19 cellular contexts compared by ENCODE assay signal in genomic region chr5:125722550-125722949, GRCh38.
DNase-seq lines count a peak whose midpoint lies in the region; ATAC-seq and TF ChIP-seq lines count a peak whose summit lies in the region.
"Had no signal": no experiment of that assay in that cellular context is flagged by ENCODE, and none has a peak within 500 bp of the region (broad histone marks: within the 10 kb centered on the region; RNA-seq: fewer than 3 reads in every experiment).

No MANE protein-coding gene starts in this region.

- peak; percentile 31 for DNase-seq in mammary epithelial cell
- DNase-seq in breast epithelium (ENCODE audit: low spot score in 2 of 2): no peak
- peak; percentile 23 for DNase-seq in choroid plexus epithelial cell (ENCODE audit: low read depth)
- DNase-seq in fibroblast of the aortic adventitia (ENCODE audit: low read depth): peak; percentile 13
- DNase-seq in NCI-H446 (lab: John Stamatoyannopoulos, UW): no peak
- DNase-seq: ACHN; BE2C; CD8-positive, alpha-beta memory T cell; DMS 273 treated with DMSO at 0.1 percent for 48 hours; DMS79; EL; KG1; NCI-H2029; NCI-H526 treated with DMSO at 0.1 percent for 48 hours; RPMI8226; SHP77 had no signal

- in situ Hi-C loops in mammary epithelial cell (cut with MboI; ENCODE audit: low sequenced_read_pairs in 2 of 2): no loop called here

- intact Hi-C loops in mammary epithelial cell (cut with micrococcal nuclease) (no loop called here), breast epithelium (cut with DNase I; ENCODE audit: low total_unique reads) (no loop called here)

- 91% methylated on average over 1 of the region's 1 CpG for WGBS in mammary epithelial cell (ENCODE audit: low coverage, missing lambda C conversion rate)

- ATAC-seq in HG02798 (IDR thresholded peaks at IDR 0.05; ENCODE audit: poor library complexity, unreplicated experiment): no peak
- no peak for ATAC-seq in GM19463 (IDR thresholded peaks at IDR 0.05; ENCODE audit: unreplicated experiment)

- dilution Hi-C loops in mammary epithelial cell (cut with HindIII; ENCODE audit: low sequenced_read_pairs): no loop called here

- no peaks in the 10 kb centered on the region for H3K79me2 ChIP-seq in mammary epithelial cell (ENCODE audit: insufficient read depth, low read length)

- TF ChIP-seq CTCF in mammary epithelial cell (conservative IDR thresholded peaks at IDR 0.05 in 1 of 2, IDR thresholded peaks at IDR 0.05 in 1 of 2; ENCODE audit: extremely low read depth in 1 of 2, insufficient read depth in 1 of 2, low read depth in 1 of 2, low read length in 2 of 2) (no peak), breast epithelium (IDR thresholded peaks at IDR 0.05) (no peak), choroid plexus epithelial cell (conservative IDR thresholded peaks at IDR 0.05; ENCODE audit: low read depth, low read length) (no peak), fibroblast of the aortic adventitia (IDR thresholded peaks at IDR 0.05; ENCODE audit: insufficient read depth, low read length) (no peak)

- H3K27me3 ChIP-seq in mammary epithelial cell (ENCODE audit: insufficient read depth, low read length) (no peaks in the 10 kb centered on the region), breast epithelium (no peaks in the 10 kb centered on the region)
- H3K27me3 ChIP-seq: BE2C had no signal

- no peak for TF ChIP-seq POLR2A in breast epithelium (IDR thresholded peaks at IDR 0.05)

- H4K20me1 ChIP-seq in mammary epithelial cell (ENCODE audit: insufficient read depth, low read length): no peaks in the 10 kb centered on the region

- no peak overlapping the region for H3K9ac ChIP-seq in mammary epithelial cell (ENCODE audit: insufficient read depth, low read length)

- H3K9me3 ChIP-seq in mammary epithelial cell (replicated peaks; ENCODE audit: insufficient read depth, low read length): no peaks in the 10 kb centered on the region
- H3K9me3 ChIP-seq in breast epithelium: no peaks in the 10 kb centered on the region
- H3K9me3 ChIP-seq: BE2C had no signal

- H3K36me3 ChIP-seq in mammary epithelial cell (ENCODE audit: insufficient read depth, low read length): no peaks in the 10 kb centered on the region
- H3K36me3 ChIP-seq in breast epithelium: no peaks in the 10 kb centered on the region
- H3K36me3 ChIP-seq: BE2C had no signal

- CTCF ChIA-PET in mammary epithelial cell (lab: Charles Lee; ENCODE audit: low non-redundant PET): no interaction called here

- peaks cover 1% of the 10 kb centered on the region for H3K4me1 ChIP-seq in mammary epithelial cell (ENCODE audit: insufficient read depth, low read length)
- H3K4me1 ChIP-seq in breast epithelium: no peaks in the 10 kb centered on the region
- H3K4me1 ChIP-seq: BE2C had no signal

- BruUV-seq in mammary epithelial cell (replicated peaks; lab: Mats Ljungman, UMichigan): no TSS peak

- H2AFZ ChIP-seq in mammary epithelial cell (ENCODE audit: low read depth, low read length): no peak overlapping the region

- no peak overlapping the region for H3K4me2 ChIP-seq in mammary epithelial cell (ENCODE audit: insufficient read depth, low read depth, low read length)

- no peak overlapping the region for H3K4me3 ChIP-seq in mammary epithelial cell (replicated peaks in 1 of 3; ENCODE audit: insufficient read depth in 1 of 3, low read depth in 2 of 3, low read length in 3 of 3)
- H3K4me3 ChIP-seq in breast epithelium: no peak overlapping the region
- H3K4me3 ChIP-seq in choroid plexus epithelial cell (ENCODE audit: low read depth, low read length): no peak overlapping the region
- H3K4me3 ChIP-seq in fibroblast of the aortic adventitia (ENCODE audit: low read depth, low read length): no peak overlapping the region

- H3K27ac ChIP-seq in mammary epithelial cell (ENCODE audit: insufficient read depth, low read depth, low read length) (no peak overlapping the region), breast epithelium (no peak overlapping the region)
- H3K27ac ChIP-seq: 22Rv1 had no signal

Comparison
In these comparisons a context has a peak if more than half of its experiments do, and no peak if none do; other contexts are left out.
1. DNase-seq: peak in mammary epithelial cell (single experiment), choroid plexus epithelial cell (single experiment) and fibroblast of the aortic adventitia (single experiment); none in breast epithelium (0 of 2) and NCI-H446 (0 of 2).